ENCODE assay signal across 12 cellular contexts in genomic region chr10:79437111-79437814, GRCh38. TPM values are rescaled to one million over a fixed set of nuclear protein-coding genes. Genes with fewer than 3 reads are reported as not detected.
A peak's percentile ranks its signal among the peaks of the same experiment; 100 is the strongest.
DNase-seq lines count a peak whose midpoint lies in the region; ATAC-seq, FAIRE-seq and TF ChIP-seq lines count a peak whose summit lies in the region.
"Had no signal": no experiment of that assay in that cellular context is flagged by ENCODE, and none has a peak within 500 bp of the region (broad histone marks: within the 10 kb centered on the region; RNA-seq: fewer than 3 reads in every experiment).

No MANE protein-coding gene starts in this region.

- no peak for TF ChIP-seq EP300 in esophagus muscularis mucosa (IDR thresholded peaks at IDR 0.05)

- H3K27ac ChIP-seq in heart right ventricle (peak overlapping the region in 8 of 10 donors; percentile 5 to 94 (median 88)), esophagus muscularis mucosa (replicated peaks in 1 of 4) (peak overlapping the region; percentile 94 to 97 (median 96)), psoas muscle (peak overlapping the region; percentile 90), OCI-LY7 (ENCODE audit: low read depth, low read length, poor library complexity, severe bottlenecking) (no peak overlapping the region)

- H3K79me2 ChIP-seq in OCI-LY7 (ENCODE audit: insufficient read depth, low read depth, low read length): no peaks in the 10 kb centered on the region

- H4K20me1 ChIP-seq in OCI-LY7 (ENCODE audit: insufficient read depth, low read length): no peaks in the 10 kb centered on the region

- no TSS peak for BruUV-seq in OCI-LY7 (replicated peaks; lab: Mats Ljungman, UMichigan)

- CTCF ChIA-PET in OCI-LY7 (lab: Charles Lee; ENCODE audit: unreplicated experiment): no interaction called here

- H3K9me2 ChIP-seq in OCI-LY7 (ENCODE audit: insufficient read depth, low read length): no peaks in the 10 kb centered on the region

- FAIRE-seq in GM12891 (lab: Jason Lieb, UNC): no peak

- H3K9me3 ChIP-seq in heart right ventricle: no peaks in the 10 kb centered on the region
- no peaks in the 10 kb centered on the region for H3K9me3 ChIP-seq in esophagus muscularis mucosa
- no peaks in the 10 kb centered on the region for H3K9me3 ChIP-seq in psoas muscle
- H3K9me3 ChIP-seq in OCI-LY7 (ENCODE audit: low read length): no peaks in the 10 kb centered on the region

- WGBS in heart right ventricle, 2 donors: 92% methylated on average over 12 of the region's 12 CpGs
- WGBS in esophagus muscularis mucosa: 74% methylated on average over 12 of the region's 12 CpGs
- 85 to 95% (median 86%) methylated on average over 12 of the region's 12 CpGs for WGBS in psoas muscle, 3 donors

- H3K4me1 ChIP-seq in heart right ventricle (peaks cover 32 to 99% (median 95%) of the 10 kb centered on the region in 9 donors), esophagus muscularis mucosa (peaks cover 99 to 100% (median 100%) of the 10 kb centered on the region in 4 donors), psoas muscle (peaks cover 95% of the 10 kb centered on the region), OCI-LY7 (ENCODE audit: insufficient read depth, low read length, poor library complexity, severe bottlenecking) (no peaks in the 10 kb centered on the region)

- no peak for DNase-seq in heart right ventricle
- no peak for DNase-seq in left cardiac atrium
- no peak for DNase-seq in esophagus muscularis mucosa (ENCODE audit: extremely low spot score)
- DNase-seq in psoas muscle: no peak
- DNase-seq in OCI-LY7 (ENCODE audit: low spot score): no peak
- no peak for DNase-seq in GM12891 (ENCODE audit: insufficient read length, low spot score)
- DNase-seq in dermis blood vessel endothelial cell: no peak
- DNase-seq: activated CD4-positive, CD25-positive, alpha-beta regulatory T cell; H9; NCI-H1417 treated with DMSO at 0.1 percent for 48 hours; NCI-H524 had no signal

- H3K36me3 ChIP-seq in heart right ventricle (peaks cover 0 to 41% (median 0%) of the 10 kb centered on the region in 9 donors), esophagus muscularis mucosa (peaks cover 0 to 28% (median 8%) of the 10 kb centered on the region in 4 donors), psoas muscle (ENCODE audit: insufficient read depth in 1 of 2, low read depth in 1 of 2) (peaks cover 0 to 31% of the 10 kb centered on the region in 2 donors), OCI-LY7 (ENCODE audit: insufficient read depth, low read length) (no peaks in the 10 kb centered on the region)

- TF ChIP-seq CTCF in heart right ventricle (IDR thresholded peaks at IDR 0.05) (no peak), esophagus muscularis mucosa (IDR thresholded peaks at IDR 0.05) (no peak), psoas muscle (IDR thresholded peaks at IDR 0.05) (no peak), OCI-LY7 (conservative IDR thresholded peaks at IDR 0.05; ENCODE audit: low read length) (no peak)

- H3K27me3 ChIP-seq in heart right ventricle (no peaks in the 10 kb centered on the region), esophagus muscularis mucosa (no peaks in the 10 kb centered on the region), psoas muscle (ENCODE audit: insufficient read depth in 3 of 3, low read length in 2 of 3) (no peaks in the 10 kb centered on the region)

- ATAC-seq in heart right ventricle: no peak
- ATAC-seq in left cardiac atrium: no peak
- ATAC-seq in psoas muscle: no peak
- ATAC-seq in HG02588 (IDR thresholded peaks at IDR 0.05; ENCODE audit: unreplicated experiment): no peak

- no peak overlapping the region for H2AFZ ChIP-seq in OCI-LY7 (ENCODE audit: low read length)

- POLR2A ChIA-PET in OCI-LY7 (lab: Charles Lee): no interaction called here

- no peak overlapping the region for H3K4me2 ChIP-seq in OCI-LY7 (ENCODE audit: low read length)

- intact Hi-C loops in heart right ventricle (cut with DNase I): no loop called here
- intact Hi-C loops in left cardiac atrium (cut with DNase I): no loop called here
- intact Hi-C loops in esophagus muscularis mucosa (cut with DNase I): no loop called here
- intact Hi-C loops in psoas muscle (cut with DNase I): no loop called here
- intact Hi-C loops in OCI-LY7 (cut with micrococcal nuclease; ENCODE audit: unreplicated experiment): no loop called here

- no peak for TF ChIP-seq POLR2A in esophagus muscularis mucosa (IDR thresholded peaks at IDR 0.05; ENCODE audit: low read depth)
- TF ChIP-seq POLR2A in GM12891 (IDR thresholded peaks at IDR 0.05; ENCODE audit: low read depth, low read length): no peak

- H3K4me3 ChIP-seq in heart right ventricle (no peak overlapping the region), esophagus muscularis mucosa (peak overlapping the region in 1 of 4 donors; percentile 10), psoas muscle (no peak overlapping the region), OCI-LY7 (ENCODE audit: low read depth, low read length, poor library complexity, severe bottlenecking) (no peak overlapping the region)

TF ChIP-seq in GM12891, 5 proteins besides CTCF, POLR2A, EP300 and RAD21:
- TF ChIP-seq POU2F2 (IDR thresholded peaks at IDR 0.05; ENCODE audit: low read depth, low read length): no peak
- TF ChIP-seq PAX5 (IDR thresholded peaks at IDR 0.05; ENCODE audit: insufficient read depth, low read length, severe bottlenecking): no peak
- TF ChIP-seq TAF1 (IDR thresholded peaks at IDR 0.05; ENCODE audit: low read depth, low read length): no peak
- no peak for TF ChIP-seq SPI1 (IDR thresholded peaks at IDR 0.05; ENCODE audit: low read depth, low read length)
- TF ChIP-seq POLR2AphosphoS5 (IDR thresholded peaks at IDR 0.05; ENCODE audit: low read depth, low read length): no peak

RNA-seq across cellular contexts. Expression of gene ZCCHC24, which starts 8.2 kb away (rescaled TPM):
- total RNA-seq in heart right ventricle (10 to 100 TPM; 32.0 to 59.0 (median 49.0) TPM), left cardiac atrium (10 to 100 TPM; 52.9 to 56.6 TPM), esophagus muscularis mucosa (100 to 1,000 TPM; 100 to 156 (median 120) TPM), psoas muscle (10 to 100 TPM; 31.6 to 64.7 (median 47.9) TPM), OCI-LY7 (2022) (2.2 and 3.7 TPM in 2 replicates), dermis blood vessel endothelial cell (7.3 and 9.8 TPM in 2 replicates)
- polyA plus RNA-seq in heart right ventricle (10 to 100 TPM; 19.3 to 22.4 TPM), psoas muscle (100 to 1,000 TPM in 1 of 3 donors, 10 to 100 TPM in 2; 11.2 to 112 (median 36.2) TPM)
- 0.95 and 0.98 TPM in 2 replicates for total RNA-seq in OCI-LY7 (2014; rRNA removed; shearing (Covaris generic))
- 0.06 TPM for polyA plus RNA-seq in GM12891 (2012; ENCODE audit: low read depth, missing spikeins)
